In the genomic region with DNA sequence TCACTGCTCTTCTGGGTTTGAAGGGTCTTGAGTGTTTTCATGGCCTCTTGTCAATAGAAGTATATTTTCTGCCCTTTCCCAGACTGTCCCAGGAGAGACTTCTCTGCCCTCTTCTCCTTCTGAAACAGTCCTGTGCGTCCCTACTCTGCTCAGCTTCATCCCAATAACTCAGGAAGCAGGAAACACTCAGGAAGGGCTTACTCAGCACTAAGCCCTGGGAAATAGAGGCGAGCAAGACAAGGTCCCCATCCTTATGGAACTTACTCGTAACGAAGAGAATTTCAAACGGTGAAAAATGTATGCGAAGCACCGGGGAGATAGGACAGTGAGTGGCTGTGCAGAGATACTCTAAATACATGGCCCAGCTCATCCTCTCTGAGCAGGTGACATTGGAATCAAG, we compare ENCODE assay signal across 2 cellular contexts.
A peak's percentile ranks its signal among the peaks of the same experiment; 100 is the strongest.
TF ChIP-seq lines count a peak whose summit lies in the region.

No MANE protein-coding gene starts in this region.

TF ChIP-seq in HepG2, 621 proteins besides CTCF, POLR2A, EP300 and RAD21:
- TF ChIP-seq MAFF (IDR thresholded peaks at IDR 0.05; ENCODE audit: low read depth, low read length) (peak; percentile 30; the same call in 1 of the 2 replicates), MAFK (conservative IDR thresholded peaks at IDR 0.05 in 1 of 2, IDR thresholded peaks at IDR 0.05 in 1 of 2; ENCODE audit: low read length in 2 of 2) (peak in 1 of 2 experiments; percentile 4; a peak in 1 of 4 replicates), POLR2G (IDR thresholded peaks at IDR 0.05; ENCODE audit: low read depth, low read length) (no peak)

TF ChIP-seq in H1, 55 proteins besides CTCF, POLR2A, EP300 and RAD21:
- no peak for TF ChIP-seq EGR1 (IDR thresholded peaks at IDR 0.05; ENCODE audit: borderline replicate concordance, low read depth, low read length)
- no peak for TF ChIP-seq ASH2L (IDR thresholded peaks at IDR 0.05; ENCODE audit: low read length)
- no peak for TF ChIP-seq CTBP2 (IDR thresholded peaks at IDR 0.05; ENCODE audit: borderline replicate concordance, insufficient read depth, insufficient read length, low read length)
- no peak for TF ChIP-seq MAFK (IDR thresholded peaks at IDR 0.05; ENCODE audit: low read depth, low read length)
- TF ChIP-seq, protein P1, sequence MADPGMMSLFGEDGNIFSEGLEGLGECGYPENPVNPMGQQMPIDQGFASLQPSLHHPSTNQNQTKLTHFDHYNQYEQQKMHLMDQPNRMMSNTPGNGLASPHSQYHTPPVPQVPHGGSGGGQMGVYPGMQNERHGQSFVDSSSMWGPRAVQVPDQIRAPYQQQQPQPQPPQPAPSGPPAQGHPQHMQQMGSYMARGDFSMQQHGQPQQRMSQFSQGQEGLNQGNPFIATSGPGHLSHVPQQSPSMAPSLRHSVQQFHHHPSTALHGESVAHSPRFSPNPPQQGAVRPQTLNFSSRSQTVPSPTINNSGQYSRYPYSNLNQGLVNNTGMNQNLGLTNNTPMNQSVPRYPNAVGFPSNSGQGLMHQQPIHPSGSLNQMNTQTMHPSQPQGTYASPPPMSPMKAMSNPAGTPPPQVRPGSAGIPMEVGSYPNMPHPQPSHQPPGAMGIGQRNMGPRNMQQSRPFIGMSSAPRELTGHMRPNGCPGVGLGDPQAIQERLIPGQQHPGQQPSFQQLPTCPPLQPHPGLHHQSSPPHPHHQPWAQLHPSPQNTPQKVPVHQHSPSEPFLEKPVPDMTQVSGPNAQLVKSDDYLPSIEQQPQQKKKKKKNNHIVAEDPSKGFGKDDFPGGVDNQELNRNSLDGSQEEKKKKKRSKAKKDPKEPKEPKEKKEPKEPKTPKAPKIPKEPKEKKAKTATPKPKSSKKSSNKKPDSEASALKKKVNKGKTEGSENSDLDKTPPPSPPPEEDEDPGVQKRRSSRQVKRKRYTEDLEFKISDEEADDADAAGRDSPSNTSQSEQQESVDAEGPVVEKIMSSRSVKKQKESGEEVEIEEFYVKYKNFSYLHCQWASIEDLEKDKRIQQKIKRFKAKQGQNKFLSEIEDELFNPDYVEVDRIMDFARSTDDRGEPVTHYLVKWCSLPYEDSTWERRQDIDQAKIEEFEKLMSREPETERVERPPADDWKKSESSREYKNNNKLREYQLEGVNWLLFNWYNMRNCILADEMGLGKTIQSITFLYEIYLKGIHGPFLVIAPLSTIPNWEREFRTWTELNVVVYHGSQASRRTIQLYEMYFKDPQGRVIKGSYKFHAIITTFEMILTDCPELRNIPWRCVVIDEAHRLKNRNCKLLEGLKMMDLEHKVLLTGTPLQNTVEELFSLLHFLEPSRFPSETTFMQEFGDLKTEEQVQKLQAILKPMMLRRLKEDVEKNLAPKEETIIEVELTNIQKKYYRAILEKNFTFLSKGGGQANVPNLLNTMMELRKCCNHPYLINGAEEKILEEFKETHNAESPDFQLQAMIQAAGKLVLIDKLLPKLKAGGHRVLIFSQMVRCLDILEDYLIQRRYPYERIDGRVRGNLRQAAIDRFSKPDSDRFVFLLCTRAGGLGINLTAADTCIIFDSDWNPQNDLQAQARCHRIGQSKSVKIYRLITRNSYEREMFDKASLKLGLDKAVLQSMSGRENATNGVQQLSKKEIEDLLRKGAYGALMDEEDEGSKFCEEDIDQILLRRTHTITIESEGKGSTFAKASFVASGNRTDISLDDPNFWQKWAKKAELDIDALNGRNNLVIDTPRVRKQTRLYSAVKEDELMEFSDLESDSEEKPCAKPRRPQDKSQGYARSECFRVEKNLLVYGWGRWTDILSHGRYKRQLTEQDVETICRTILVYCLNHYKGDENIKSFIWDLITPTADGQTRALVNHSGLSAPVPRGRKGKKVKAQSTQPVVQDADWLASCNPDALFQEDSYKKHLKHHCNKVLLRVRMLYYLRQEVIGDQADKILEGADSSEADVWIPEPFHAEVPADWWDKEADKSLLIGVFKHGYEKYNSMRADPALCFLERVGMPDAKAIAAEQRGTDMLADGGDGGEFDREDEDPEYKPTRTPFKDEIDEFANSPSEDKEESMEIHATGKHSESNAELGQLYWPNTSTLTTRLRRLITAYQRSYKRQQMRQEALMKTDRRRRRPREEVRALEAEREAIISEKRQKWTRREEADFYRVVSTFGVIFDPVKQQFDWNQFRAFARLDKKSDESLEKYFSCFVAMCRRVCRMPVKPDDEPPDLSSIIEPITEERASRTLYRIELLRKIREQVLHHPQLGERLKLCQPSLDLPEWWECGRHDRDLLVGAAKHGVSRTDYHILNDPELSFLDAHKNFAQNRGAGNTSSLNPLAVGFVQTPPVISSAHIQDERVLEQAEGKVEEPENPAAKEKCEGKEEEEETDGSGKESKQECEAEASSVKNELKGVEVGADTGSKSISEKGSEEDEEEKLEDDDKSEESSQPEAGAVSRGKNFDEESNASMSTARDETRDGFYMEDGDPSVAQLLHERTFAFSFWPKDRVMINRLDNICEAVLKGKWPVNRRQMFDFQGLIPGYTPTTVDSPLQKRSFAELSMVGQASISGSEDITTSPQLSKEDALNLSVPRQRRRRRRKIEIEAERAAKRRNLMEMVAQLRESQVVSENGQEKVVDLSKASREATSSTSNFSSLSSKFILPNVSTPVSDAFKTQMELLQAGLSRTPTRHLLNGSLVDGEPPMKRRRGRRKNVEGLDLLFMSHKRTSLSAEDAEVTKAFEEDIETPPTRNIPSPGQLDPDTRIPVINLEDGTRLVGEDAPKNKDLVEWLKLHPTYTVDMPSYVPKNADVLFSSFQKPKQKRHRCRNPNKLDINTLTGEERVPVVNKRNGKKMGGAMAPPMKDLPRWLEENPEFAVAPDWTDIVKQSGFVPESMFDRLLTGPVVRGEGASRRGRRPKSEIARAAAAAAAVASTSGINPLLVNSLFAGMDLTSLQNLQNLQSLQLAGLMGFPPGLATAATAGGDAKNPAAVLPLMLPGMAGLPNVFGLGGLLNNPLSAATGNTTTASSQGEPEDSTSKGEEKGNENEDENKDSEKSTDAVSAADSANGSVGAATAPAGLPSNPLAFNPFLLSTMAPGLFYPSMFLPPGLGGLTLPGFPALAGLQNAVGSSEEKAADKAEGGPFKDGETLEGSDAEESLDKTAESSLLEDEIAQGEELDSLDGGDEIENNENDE (IDR thresholded peaks at IDR 0.05; ENCODE audit: insufficient replicate concordance, low read length), result no peak
- TF ChIP-seq KDM5A (IDR thresholded peaks at IDR 0.05; ENCODE audit: low read length), result no peak
- no peak for TF ChIP-seq SP2 (IDR thresholded peaks at IDR 0.05; ENCODE audit: low read length)
- no peak for TF ChIP-seq CBX8 (IDR thresholded peaks at IDR 0.05; ENCODE audit: borderline replicate concordance, low read depth, low read length)
- no peak for TF ChIP-seq JUND (IDR thresholded peaks at IDR 0.05; ENCODE audit: low read length)
- no peak for TF ChIP-seq SP4 (IDR thresholded peaks at IDR 0.05; ENCODE audit: low read length)
- no peak for TF ChIP-seq RXRA (IDR thresholded peaks at IDR 0.05; ENCODE audit: insufficient read depth, low read depth, low read length)
- TF ChIP-seq, protein P2, sequence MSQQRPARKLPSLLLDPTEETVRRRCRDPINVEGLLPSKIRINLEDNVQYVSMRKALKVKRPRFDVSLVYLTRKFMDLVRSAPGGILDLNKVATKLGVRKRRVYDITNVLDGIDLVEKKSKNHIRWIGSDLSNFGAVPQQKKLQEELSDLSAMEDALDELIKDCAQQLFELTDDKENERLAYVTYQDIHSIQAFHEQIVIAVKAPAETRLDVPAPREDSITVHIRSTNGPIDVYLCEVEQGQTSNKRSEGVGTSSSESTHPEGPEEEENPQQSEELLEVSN (IDR thresholded peaks at IDR 0.05), result no peak
- TF ChIP-seq TEAD4 (IDR thresholded peaks at IDR 0.05; ENCODE audit: low read depth, low read length), result no peak
- no peak for TF ChIP-seq SIN3A (conservative IDR thresholded peaks at IDR 0.05 in 1 of 2, IDR thresholded peaks at IDR 0.05 in 1 of 2; ENCODE audit: low read depth in 1 of 2, low read length in 2 of 2)
- no peak for TF ChIP-seq BACH1 (IDR thresholded peaks at IDR 0.05; ENCODE audit: low read length)
- TF ChIP-seq HDAC6 (IDR thresholded peaks at IDR 0.05; ENCODE audit: low read depth, low read length), result no peak
